19 cellular contexts compared by ENCODE assay signal in the genomic region with DNA sequence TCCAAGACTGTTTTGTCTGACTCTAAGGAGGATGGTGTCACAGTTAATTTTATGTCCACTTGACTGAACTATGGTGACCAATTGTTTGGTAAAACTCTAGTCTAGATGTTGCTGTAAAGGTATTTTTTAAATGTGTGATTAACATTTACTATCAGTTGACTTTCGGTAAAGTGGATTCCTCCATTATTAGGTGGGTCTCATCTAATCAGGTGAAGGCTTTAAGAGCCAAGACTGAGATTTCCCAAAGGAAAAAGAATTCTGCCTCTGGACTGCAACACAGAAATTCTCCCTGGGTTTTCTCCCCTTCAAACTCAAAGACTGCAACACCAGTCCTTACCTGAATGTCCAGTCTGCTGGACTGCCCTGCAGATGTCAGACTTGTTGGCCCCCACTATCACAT.
DNase-seq lines count a peak whose midpoint lies in the region; ATAC-seq and TF ChIP-seq lines count a peak whose summit lies in the region.
"Had no signal": no experiment of that assay in that cellular context is flagged by ENCODE, and none has a peak within 500 bp of the region (broad histone marks: within the 10 kb centered on the region; RNA-seq: fewer than 3 reads in every experiment).

No MANE protein-coding gene starts in this region.

- H3K4me3 ChIP-seq in SU-DHL-6 (ENCODE audit: insufficient read depth, low read length, poor library complexity, severe bottlenecking), result no peak overlapping the region
- H3K4me3 ChIP-seq: BLaER1 had no signal

- H3K9me3 Mint-ChIP-seq in activated CD4-positive, alpha-beta T cell treated with anti-CD3 and anti-CD28 coated beads, Interleukin-2, amount 10 ng/mL, durations not matched to agents 24 days and 14 days, result peaks cover 18% of the 10 kb centered on the region
- H3K9me3 Mint-ChIP-seq in natural killer cell treated with Interleukin-12 subunit alpha and Interleukin-12 subunit beta and Interleukin-15 and Interleukin-18, amount 100 ng/mL, for 72 hours, result peaks cover 8% of the 10 kb centered on the region
- H3K9me3 Mint-ChIP-seq in natural killer cell, result no peaks in the 10 kb centered on the region
- H3K9me3 Mint-ChIP-seq in stimulated activated effector memory CD8-positive, alpha-beta T cell treated with anti-CD3 and anti-CD28 coated beads, Interleukin-12 subunit alpha, Interleukin-12 subunit beta, amount 100 ng/mL, for 72 hours, result no peaks in the 10 kb centered on the region
- H3K9me3 Mint-ChIP-seq: CD8-positive, alpha-beta memory T cell; H9; IgD-negative memory B cell had no signal

- H3K4me1 Mint-ChIP-seq in activated CD4-positive, alpha-beta T cell treated with anti-CD3 and anti-CD28 coated beads, Interleukin-2, amount 10 ng/mL, durations not matched to agents 24 days and 14 days, result peaks cover 45% of the 10 kb centered on the region
- peaks cover 68 to 71% of the 10 kb centered on the region in 2 donors for H3K4me1 Mint-ChIP-seq in natural killer cell treated with Interleukin-12 subunit alpha and Interleukin-12 subunit beta and Interleukin-15 and Interleukin-18, amount 100 ng/mL, for 72 hours (ENCODE audit: low read depth in 2 of 2)
- peaks cover 47 to 57% of the 10 kb centered on the region in 2 donors for H3K4me1 Mint-ChIP-seq in natural killer cell
- peaks cover 55% of the 10 kb centered on the region for H3K4me1 Mint-ChIP-seq in stimulated activated effector memory CD8-positive, alpha-beta T cell treated with anti-CD3 and anti-CD28 coated beads, Interleukin-12 subunit alpha, Interleukin-12 subunit beta, amount 100 ng/mL, for 72 hours

- H3K4me3 Mint-ChIP-seq in activated CD4-positive, alpha-beta T cell treated with anti-CD3 and anti-CD28 coated beads, Interleukin-2, amount 10 ng/mL, durations not matched to agents 24 days and 14 days, result no peak overlapping the region
- H3K4me3 Mint-ChIP-seq in natural killer cell treated with Interleukin-12 subunit alpha and Interleukin-12 subunit beta and Interleukin-15 and Interleukin-18, amount 100 ng/mL, for 72 hours, result no peak overlapping the region
- H3K4me3 Mint-ChIP-seq in natural killer cell, result no peak overlapping the region
- H3K4me3 Mint-ChIP-seq in stimulated activated effector memory CD8-positive, alpha-beta T cell treated with anti-CD3 and anti-CD28 coated beads, Interleukin-12 subunit alpha, Interleukin-12 subunit beta, amount 100 ng/mL, for 72 hours, result no peak overlapping the region
- H3K4me3 Mint-ChIP-seq: CD14-positive monocyte; CD8-positive, alpha-beta memory T cell; H9 had no signal

- intact Hi-C loops in activated CD4-positive, alpha-beta T cell treated with anti-CD3 and anti-CD28 coated beads, Interleukin-2, amount 10 ng/mL, durations not matched to agents 24 days and 14 days (cut with micrococcal nuclease), result no loop called here
- intact Hi-C loops in natural killer cell (cut with micrococcal nuclease), result no loop called here

- H3K9me3 ChIP-seq in SU-DHL-6 (ENCODE audit: insufficient read depth, low read length), result no peaks in the 10 kb centered on the region

- DNase-seq in activated CD4-positive, alpha-beta T cell treated with anti-CD3 and anti-CD28 coated beads, Interleukin-2, amount 10 ng/mL, durations not matched to agents 24 days and 14 days, result no peak
- DNase-seq in activated CD4-positive, alpha-beta T cell treated with anti-CD3 and anti-CD28 coated beads, Interleukin-2, amount 50 U/mL, for 1 hour, result no peak
- DNase-seq in natural killer cell treated with Interleukin-12 subunit alpha and Interleukin-12 subunit beta and Interleukin-15 and Interleukin-18, amount 100 ng/mL, for 72 hours (ENCODE audit: low spot score), result no peak
- DNase-seq in natural killer cell, result no peak
- no peak for DNase-seq in stimulated activated effector memory CD8-positive, alpha-beta T cell treated with anti-CD3 and anti-CD28 coated beads, Interleukin-12 subunit alpha, Interleukin-12 subunit beta, amount 100 ng/mL, for 72 hours (ENCODE audit: low spot score in 2 of 2)
- no peak for DNase-seq in stimulated activated CD8-positive, alpha-beta memory T cell treated with anti-CD3 and anti-CD28 coated beads, Interleukin-4, amount 100 ng/mL, for 48 hours
- DNase-seq: CD8-positive, alpha-beta memory T cell; COR-L47; DMS 273 treated with DMSO at 0.1 percent for 48 hours; DMS53; GDM1; H9 had no signal

- peaks cover 100% of the 10 kb centered on the region for H3K79me2 ChIP-seq in SU-DHL-6 (ENCODE audit: insufficient read depth, low read length)

- no peaks in the 10 kb centered on the region for H3K27me3 Mint-ChIP-seq in activated CD4-positive, alpha-beta T cell treated with anti-CD3 and anti-CD28 coated beads, Interleukin-2, amount 10 ng/mL, durations not matched to agents 24 days and 14 days
- no peaks in the 10 kb centered on the region for H3K27me3 Mint-ChIP-seq in natural killer cell treated with Interleukin-12 subunit alpha and Interleukin-12 subunit beta and Interleukin-15 and Interleukin-18, amount 100 ng/mL, for 72 hours
- no peaks in the 10 kb centered on the region for H3K27me3 Mint-ChIP-seq in natural killer cell (ENCODE audit: low read depth in 2 of 2)
- H3K27me3 Mint-ChIP-seq: CD8-positive, alpha-beta memory T cell; IgD-negative memory B cell had no signal

- H2AFZ ChIP-seq in SU-DHL-6 (ENCODE audit: low read depth, low read length, severe bottlenecking), result no peak overlapping the region

- TF ChIP-seq CTCF in natural killer cell (IDR thresholded peaks at IDR 0.05) (no peak), SU-DHL-6 (IDR thresholded peaks at IDR 0.05; ENCODE audit: insufficient read depth, low read length, poor library complexity, severe bottlenecking) (no peak)

- peaks cover 59% of the 10 kb centered on the region for H3F3A ChIP-seq in SU-DHL-6 (ENCODE audit: insufficient read depth)

- H4K20me1 ChIP-seq in SU-DHL-6 (ENCODE audit: low read depth, low read length), result no peaks in the 10 kb centered on the region

- no peak overlapping the region for H3K9ac ChIP-seq in SU-DHL-6 (ENCODE audit: low read length)
- H3K9ac ChIP-seq: BLaER1 had no signal

- H3K4me2 ChIP-seq in SU-DHL-6 (ENCODE audit: low read depth, low read length, poor library complexity, severe bottlenecking), result no peak overlapping the region
- H3K4me2 ChIP-seq: BLaER1 had no signal

- ATAC-seq in natural killer cell treated with Interleukin-12 subunit alpha and Interleukin-12 subunit beta and Interleukin-15 and Interleukin-18, amount 100 ng/mL, for 72 hours, result no peak
- ATAC-seq in natural killer cell (no peak), GM18517 (IDR thresholded peaks at IDR 0.05; ENCODE audit: unreplicated experiment) (no peak)
- ATAC-seq in stimulated activated effector memory CD8-positive, alpha-beta T cell treated with anti-CD3 and anti-CD28 coated beads, Interleukin-12 subunit alpha, Interleukin-12 subunit beta, amount 100 ng/mL, for 72 hours, result no peak
- ATAC-seq: HepG2 had no signal

- no peaks in the 10 kb centered on the region for H3K27me3 ChIP-seq in SU-DHL-6 (ENCODE audit: low read length)
- H3K27me3 ChIP-seq: BLaER1 had no signal

- no peaks in the 10 kb centered on the region for H3K9me2 ChIP-seq in SU-DHL-6 (replicated peaks; ENCODE audit: insufficient read depth, low read length)

- H3K27ac ChIP-seq in SU-DHL-6 (ENCODE audit: low read depth, low read length), result peak overlapping the region; percentile 97; the same call in 1 of the 2 replicates
- H3K27ac ChIP-seq: 22Rv1, BLaER1 had no signal

- peaks cover 78% of the 10 kb centered on the region for H3K36me3 Mint-ChIP-seq in activated CD4-positive, alpha-beta T cell treated with anti-CD3 and anti-CD28 coated beads, Interleukin-2, amount 10 ng/mL, durations not matched to agents 24 days and 14 days (ENCODE audit: low read depth)
- peaks cover 29% of the 10 kb centered on the region for H3K36me3 Mint-ChIP-seq in natural killer cell treated with Interleukin-12 subunit alpha and Interleukin-12 subunit beta and Interleukin-15 and Interleukin-18, amount 100 ng/mL, for 72 hours
- H3K36me3 Mint-ChIP-seq in natural killer cell, result no peaks in the 10 kb centered on the region
- H3K36me3 Mint-ChIP-seq in stimulated activated effector memory CD8-positive, alpha-beta T cell treated with anti-CD3 and anti-CD28 coated beads, Interleukin-12 subunit alpha, Interleukin-12 subunit beta, amount 100 ng/mL, for 72 hours, result peaks cover 48% of the 10 kb centered on the region

- peak overlapping the region; percentile 10 for H3K27ac Mint-ChIP-seq in activated CD4-positive, alpha-beta T cell treated with anti-CD3 and anti-CD28 coated beads, Interleukin-2, amount 10 ng/mL, durations not matched to agents 24 days and 14 days
- peak overlapping the region; percentile 33 to 68 for H3K27ac Mint-ChIP-seq in natural killer cell treated with Interleukin-12 subunit alpha and Interleukin-12 subunit beta and Interleukin-15 and Interleukin-18, amount 100 ng/mL, for 72 hours
- peak overlapping the region in 1 of 2 donors; percentile 15 for H3K27ac Mint-ChIP-seq in natural killer cell
- peak overlapping the region; percentile 69 for H3K27ac Mint-ChIP-seq in stimulated activated effector memory CD8-positive, alpha-beta T cell treated with anti-CD3 and anti-CD28 coated beads, Interleukin-12 subunit alpha, Interleukin-12 subunit beta, amount 100 ng/mL, for 72 hours
- H3K27ac Mint-ChIP-seq: CD14-positive monocyte, H9, IgD-negative memory B cell had no signal

- H3K36me3 ChIP-seq in SU-DHL-6 (ENCODE audit: low read length), result peaks cover 35% of the 10 kb centered on the region
